2 cellular contexts compared by ENCODE assay signal in the genomic region with DNA sequence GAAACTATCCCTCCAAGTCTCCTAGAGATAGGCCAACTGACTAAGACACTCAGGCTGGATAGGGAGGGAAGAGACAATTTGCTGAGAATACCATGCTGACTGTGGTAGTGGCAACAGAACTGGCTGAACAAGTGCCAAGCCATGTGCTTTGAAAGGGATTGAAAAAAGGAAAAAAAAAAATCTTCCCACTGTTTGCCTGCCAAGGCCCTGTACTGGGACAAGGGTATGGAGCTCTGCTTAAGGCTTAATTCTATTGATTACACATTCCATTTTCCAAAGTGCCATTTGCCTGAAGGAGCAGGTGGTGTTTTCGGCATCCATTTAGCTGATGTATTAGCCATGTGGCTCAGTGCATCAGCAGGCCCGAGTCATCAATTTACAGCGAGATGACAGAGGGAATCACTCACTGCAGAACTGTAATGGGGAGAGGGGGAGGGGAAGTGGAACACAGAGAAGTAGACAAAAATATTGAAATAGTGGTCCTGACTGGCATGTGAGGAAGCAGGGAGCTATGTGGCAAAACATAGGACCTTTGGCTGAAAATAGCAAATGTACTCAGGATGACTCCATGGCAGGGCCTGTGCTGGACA.
TF ChIP-seq lines count a peak whose summit lies in the region.

No MANE protein-coding gene starts in this region.

TF ChIP-seq in SK-N-SH, 30 proteins besides CTCF, POLR2A, EP300 and RAD21 (continued from another document):
- TF ChIP-seq, protein P1, sequence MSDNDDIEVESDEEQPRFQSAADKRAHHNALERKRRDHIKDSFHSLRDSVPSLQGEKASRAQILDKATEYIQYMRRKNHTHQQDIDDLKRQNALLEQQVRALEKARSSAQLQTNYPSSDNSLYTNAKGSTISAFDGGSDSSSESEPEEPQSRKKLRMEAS (IDR thresholded peaks at IDR 0.05; ENCODE audit: low read depth): 0 out of 2 replicates have a peak, but pooled peaks have one; percentile 21
- TF ChIP-seq SIN3A (IDR thresholded peaks at IDR 0.05; ENCODE audit: borderline replicate concordance, low read depth, low read length): no peak

TF ChIP-seq in SK-N-SH treated with all-trans-retinoic acid at 6 μM for 48 hours, 23 proteins besides CTCF, POLR2A, EP300 and RAD21 (continued from another document):
- TF ChIP-seq, protein P2, sequence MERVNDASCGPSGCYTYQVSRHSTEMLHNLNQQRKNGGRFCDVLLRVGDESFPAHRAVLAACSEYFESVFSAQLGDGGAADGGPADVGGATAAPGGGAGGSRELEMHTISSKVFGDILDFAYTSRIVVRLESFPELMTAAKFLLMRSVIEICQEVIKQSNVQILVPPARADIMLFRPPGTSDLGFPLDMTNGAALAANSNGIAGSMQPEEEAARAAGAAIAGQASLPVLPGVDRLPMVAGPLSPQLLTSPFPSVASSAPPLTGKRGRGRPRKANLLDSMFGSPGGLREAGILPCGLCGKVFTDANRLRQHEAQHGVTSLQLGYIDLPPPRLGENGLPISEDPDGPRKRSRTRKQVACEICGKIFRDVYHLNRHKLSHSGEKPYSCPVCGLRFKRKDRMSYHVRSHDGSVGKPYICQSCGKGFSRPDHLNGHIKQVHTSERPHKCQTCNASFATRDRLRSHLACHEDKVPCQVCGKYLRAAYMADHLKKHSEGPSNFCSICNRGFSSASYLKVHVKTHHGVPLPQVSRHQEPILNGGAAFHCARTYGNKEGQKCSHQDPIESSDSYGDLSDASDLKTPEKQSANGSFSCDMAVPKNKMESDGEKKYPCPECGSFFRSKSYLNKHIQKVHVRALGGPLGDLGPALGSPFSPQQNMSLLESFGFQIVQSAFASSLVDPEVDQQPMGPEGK (CRISPR knock-in tag; IDR thresholded peaks at IDR 0.05; ENCODE audit: borderline replicate concordance): no peak
- TF ChIP-seq OSR1 (CRISPR knock-in tag; IDR thresholded peaks at IDR 0.05) (no peak), ARNTL (CRISPR knock-in tag; IDR thresholded peaks at IDR 0.05; ENCODE audit: borderline replicate concordance, low read depth) (no peak), ZNF565 (CRISPR knock-in tag; conservative IDR thresholded peaks at IDR 0.05; ENCODE audit: low read depth) (no peak), ZNF8 (CRISPR knock-in tag; IDR thresholded peaks at IDR 0.05) (no peak), ZC3H10 (CRISPR knock-in tag; IDR thresholded peaks at IDR 0.05) (no peak), TCF4 (CRISPR knock-in tag; IDR thresholded peaks at IDR 0.05; ENCODE audit: borderline replicate concordance) (no peak), RARB (CRISPR knock-in tag; IDR thresholded peaks at IDR 0.05) (no peak), TOX (CRISPR knock-in tag; IDR thresholded peaks at IDR 0.05; ENCODE audit: borderline replicate concordance) (no peak)
- TF ChIP-seq, protein P3, sequence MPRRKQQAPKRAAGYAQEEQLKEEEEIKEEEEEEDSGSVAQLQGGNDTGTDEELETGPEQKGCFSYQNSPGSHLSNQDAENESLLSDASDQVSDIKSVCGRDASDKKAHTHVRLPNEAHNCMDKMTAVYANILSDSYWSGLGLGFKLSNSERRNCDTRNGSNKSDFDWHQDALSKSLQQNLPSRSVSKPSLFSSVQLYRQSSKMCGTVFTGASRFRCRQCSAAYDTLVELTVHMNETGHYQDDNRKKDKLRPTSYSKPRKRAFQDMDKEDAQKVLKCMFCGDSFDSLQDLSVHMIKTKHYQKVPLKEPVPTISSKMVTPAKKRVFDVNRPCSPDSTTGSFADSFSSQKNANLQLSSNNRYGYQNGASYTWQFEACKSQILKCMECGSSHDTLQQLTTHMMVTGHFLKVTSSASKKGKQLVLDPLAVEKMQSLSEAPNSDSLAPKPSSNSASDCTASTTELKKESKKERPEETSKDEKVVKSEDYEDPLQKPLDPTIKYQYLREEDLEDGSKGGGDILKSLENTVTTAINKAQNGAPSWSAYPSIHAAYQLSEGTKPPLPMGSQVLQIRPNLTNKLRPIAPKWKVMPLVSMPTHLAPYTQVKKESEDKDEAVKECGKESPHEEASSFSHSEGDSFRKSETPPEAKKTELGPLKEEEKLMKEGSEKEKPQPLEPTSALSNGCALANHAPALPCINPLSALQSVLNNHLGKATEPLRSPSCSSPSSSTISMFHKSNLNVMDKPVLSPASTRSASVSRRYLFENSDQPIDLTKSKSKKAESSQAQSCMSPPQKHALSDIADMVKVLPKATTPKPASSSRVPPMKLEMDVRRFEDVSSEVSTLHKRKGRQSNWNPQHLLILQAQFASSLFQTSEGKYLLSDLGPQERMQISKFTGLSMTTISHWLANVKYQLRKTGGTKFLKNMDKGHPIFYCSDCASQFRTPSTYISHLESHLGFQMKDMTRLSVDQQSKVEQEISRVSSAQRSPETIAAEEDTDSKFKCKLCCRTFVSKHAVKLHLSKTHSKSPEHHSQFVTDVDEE (CRISPR knock-in tag; IDR thresholded peaks at IDR 0.05): no peak
- TF ChIP-seq, protein P4, sequence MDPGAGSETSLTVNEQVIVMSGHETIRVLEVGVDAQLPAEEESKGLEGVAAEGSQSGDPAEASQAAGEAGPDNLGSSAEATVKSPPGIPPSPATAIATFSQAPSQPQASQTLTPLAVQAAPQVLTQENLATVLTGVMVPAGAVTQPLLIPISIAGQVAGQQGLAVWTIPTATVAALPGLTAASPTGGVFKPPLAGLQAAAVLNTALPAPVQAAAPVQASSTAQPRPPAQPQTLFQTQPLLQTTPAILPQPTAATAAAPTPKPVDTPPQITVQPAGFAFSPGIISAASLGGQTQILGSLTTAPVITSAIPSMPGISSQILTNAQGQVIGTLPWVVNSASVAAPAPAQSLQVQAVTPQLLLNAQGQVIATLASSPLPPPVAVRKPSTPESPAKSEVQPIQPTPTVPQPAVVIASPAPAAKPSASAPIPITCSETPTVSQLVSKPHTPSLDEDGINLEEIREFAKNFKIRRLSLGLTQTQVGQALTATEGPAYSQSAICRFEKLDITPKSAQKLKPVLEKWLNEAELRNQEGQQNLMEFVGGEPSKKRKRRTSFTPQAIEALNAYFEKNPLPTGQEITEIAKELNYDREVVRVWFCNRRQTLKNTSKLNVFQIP (CRISPR knock-in tag; IDR thresholded peaks at IDR 0.05; ENCODE audit: borderline replicate concordance, low read depth): no peak
